ENCODE assay signal across 1 cellular context in the genomic region with DNA sequence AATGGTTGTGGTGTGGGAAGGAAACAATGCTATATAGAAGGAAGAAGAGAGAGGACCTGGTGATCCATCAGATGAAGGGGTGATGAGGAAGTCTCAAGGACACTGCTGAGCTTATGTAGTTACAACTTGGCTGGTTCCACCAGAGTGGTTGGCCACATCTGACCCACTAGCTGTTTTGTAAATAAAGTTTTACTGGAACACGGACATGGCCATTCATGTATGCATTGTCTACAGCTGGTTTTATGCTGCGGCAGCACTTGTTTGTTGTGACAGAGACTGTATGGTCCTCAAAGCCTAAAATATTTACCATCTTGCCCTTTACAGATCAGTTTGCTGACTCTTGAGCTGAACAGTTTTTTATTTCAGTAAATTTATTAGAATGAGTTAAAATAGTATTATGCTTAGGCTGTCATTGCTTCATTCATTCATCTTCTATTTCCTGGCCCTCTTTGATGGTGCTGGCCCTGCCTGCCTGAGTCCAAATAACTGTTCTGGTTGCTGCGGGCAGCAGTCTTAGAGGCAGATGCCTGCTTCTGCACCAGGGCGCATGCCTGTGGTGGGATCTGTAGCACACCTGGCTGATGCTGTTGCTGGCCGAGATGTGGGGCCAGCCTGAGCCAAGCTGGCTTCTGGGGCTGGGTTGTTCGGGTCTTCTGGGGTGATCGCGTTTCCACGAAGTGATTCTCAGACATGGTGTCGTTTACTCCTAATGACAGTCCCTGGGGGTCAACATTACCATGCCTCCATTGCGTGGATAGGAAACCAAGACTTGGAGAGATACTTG.
TF ChIP-seq lines count a peak whose summit lies in the region.

No MANE protein-coding gene starts in this region.

TF ChIP-seq in K562, 482 proteins besides CTCF, POLR2A, EP300 and RAD21 (continued from another document):
- TF ChIP-seq, protein P1, sequence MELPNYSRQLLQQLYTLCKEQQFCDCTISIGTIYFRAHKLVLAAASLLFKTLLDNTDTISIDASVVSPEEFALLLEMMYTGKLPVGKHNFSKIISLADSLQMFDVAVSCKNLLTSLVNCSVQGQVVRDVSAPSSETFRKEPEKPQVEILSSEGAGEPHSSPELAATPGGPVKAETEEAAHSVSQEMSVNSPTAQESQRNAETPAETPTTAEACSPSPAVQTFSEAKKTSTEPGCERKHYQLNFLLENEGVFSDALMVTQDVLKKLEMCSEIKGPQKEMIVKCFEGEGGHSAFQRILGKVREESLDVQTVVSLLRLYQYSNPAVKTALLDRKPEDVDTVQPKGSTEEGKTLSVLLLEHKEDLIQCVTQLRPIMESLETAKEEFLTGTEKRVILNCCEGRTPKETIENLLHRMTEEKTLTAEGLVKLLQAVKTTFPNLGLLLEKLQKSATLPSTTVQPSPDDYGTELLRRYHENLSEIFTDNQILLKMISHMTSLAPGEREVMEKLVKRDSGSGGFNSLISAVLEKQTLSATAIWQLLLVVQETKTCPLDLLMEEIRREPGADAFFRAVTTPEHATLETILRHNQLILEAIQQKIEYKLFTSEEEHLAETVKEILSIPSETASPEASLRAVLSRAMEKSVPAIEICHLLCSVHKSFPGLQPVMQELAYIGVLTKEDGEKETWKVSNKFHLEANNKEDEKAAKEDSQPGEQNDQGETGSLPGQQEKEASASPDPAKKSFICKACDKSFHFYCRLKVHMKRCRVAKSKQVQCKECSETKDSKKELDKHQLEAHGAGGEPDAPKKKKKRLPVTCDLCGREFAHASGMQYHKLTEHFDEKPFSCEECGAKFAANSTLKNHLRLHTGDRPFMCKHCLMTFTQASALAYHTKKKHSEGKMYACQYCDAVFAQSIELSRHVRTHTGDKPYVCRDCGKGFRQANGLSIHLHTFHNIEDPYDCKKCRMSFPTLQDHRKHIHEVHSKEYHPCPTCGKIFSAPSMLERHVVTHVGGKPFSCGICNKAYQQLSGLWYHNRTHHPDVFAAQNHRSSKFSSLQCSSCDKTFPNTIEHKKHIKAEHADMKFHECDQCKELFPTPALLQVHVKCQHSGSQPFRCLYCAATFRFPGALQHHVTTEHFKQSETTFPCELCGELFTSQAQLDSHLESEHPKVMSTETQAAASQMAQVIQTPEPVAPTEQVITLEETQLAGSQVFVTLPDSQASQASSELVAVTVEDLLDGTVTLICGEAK (IDR thresholded peaks at IDR 0.05): peak; percentile 88
- TF ChIP-seq, protein P1 (CRISPR knock-in tag; IDR thresholded peaks at IDR 0.05): peak; percentile 73
